ENCODE assay signal across 27 cellular contexts in genomic region chr21:16590658-16591057, GRCh38.
"Had no signal": no experiment of that assay in that cellular context is flagged by ENCODE, and none has a peak within 500 bp of the region (broad histone marks: within the 10 kb centered on the region; RNA-seq: fewer than 3 reads in every experiment).

No MANE protein-coding gene starts in this region.

- H3K27me3 Mint-ChIP-seq: activated CD4-positive, alpha-beta memory T cell treated with anti-CD3 and anti-CD28 coated beads, Interleukin-2, amount 10 ng/mL, durations not matched to agents 7 days and 5 days; activated CD4-positive, alpha-beta T cell treated with anti-CD3 and anti-CD28 coated beads, Interleukin-2, amount 10 ng/mL, durations not matched to agents 7 days and 5 days; activated T-cell treated with anti-CD3 and anti-CD28 coated beads, Interleukin-2, amount 50 U/mL, for 24 hours; effector memory CD8-positive, alpha-beta T cell; memory B cell had no signal

- H3K4me1 Mint-ChIP-seq: activated CD4-positive, alpha-beta memory T cell treated with anti-CD3 and anti-CD28 coated beads, Interleukin-2, amount 10 ng/mL, durations not matched to agents 7 days and 5 days; activated CD4-positive, alpha-beta T cell treated with anti-CD3 and anti-CD28 coated beads, Interleukin-2, amount 10 ng/mL, durations not matched to agents 7 days and 5 days; immature natural killer cell; memory B cell; natural killer cell had no signal

- H3K27ac ChIP-seq: coronary artery, upper lobe of left lung had no signal

- H3K27ac Mint-ChIP-seq: activated CD4-positive, alpha-beta memory T cell treated with anti-CD3 and anti-CD28 coated beads, Interleukin-2, amount 10 ng/mL, durations not matched to agents 7 days and 5 days; activated CD4-positive, alpha-beta T cell treated with anti-CD3 and anti-CD28 coated beads, Interleukin-2, amount 10 ng/mL, durations not matched to agents 7 days and 5 days; activated T-cell treated with anti-CD3 and anti-CD28 coated beads, Interleukin-2, amount 50 U/mL, for 24 hours; effector memory CD8-positive, alpha-beta T cell; immature natural killer cell; memory B cell; natural killer cell; T-helper 1 cell treated with Interleukin-12 subunit alpha and Interleukin-12 subunit beta and Interleukin-4 antibody, amounts not matched to agents 30 μg/mL and 1 μg/mL, for 36 hours; WTC11 had no signal

- H3K4me3 ChIP-seq: coronary artery, upper lobe of left lung had no signal

- DNase-seq: activated CD4-positive, alpha-beta memory T cell treated with anti-CD3 and anti-CD28 coated beads, Interleukin-2, amount 10 ng/mL, durations not matched to agents 7 days and 5 days; activated CD4-positive, alpha-beta T cell treated with anti-CD3 and anti-CD28 coated beads for 1 hour; activated CD4-positive, alpha-beta T cell treated with anti-CD3 and anti-CD28 coated beads, Interleukin-2, amount 10 ng/mL, durations not matched to agents 7 days and 5 days; activated CD8-positive, alpha-beta memory T cell treated with anti-CD3 and anti-CD28 coated beads, Interleukin-2, amount 50 U/mL, for 48 hours; activated gamma-delta T cell treated with Interleukin-2 at 50 U/mL for 16 hours; activated naive CD4-positive, alpha-beta T cell treated with anti-CD3 and anti-CD28 coated beads, Interleukin-2, amount 50 U/mL, for 16 hours; activated T-cell treated with anti-CD3 and anti-CD28 coated beads, Interleukin-2, amount 50 U/mL, for 24 hours; amygdala; cerebellar nuclear complex; effector memory CD8-positive, alpha-beta T cell; foreskin fibroblast; immature natural killer cell; natural killer cell; posterior cingulate gyrus; right cardiac atrium; SK-N-SH; stimulated activated CD4-positive, alpha-beta T cell treated with anti-CD3 and anti-CD28 coated beads, Interleukin-15, amount 100 ng/mL, for 24 hours; stimulated activated CD4-positive, alpha-beta T cell treated with anti-CD3 and anti-CD28 coated beads, Interleukin-2, amount 100 ng/mL, for 24 hours; stimulated activated naive CD4-positive, alpha-beta T cell; SW 1271; T1000; upper lobe of left lung had no signal

- ATAC-seq: effector memory CD8-positive, alpha-beta T cell; esophagus mucosa; natural killer cell; right cardiac atrium; WTC11 had no signal

- H3K36me3 ChIP-seq: upper lobe of left lung had no signal

- H3K36me3 Mint-ChIP-seq: immature natural killer cell, memory B cell, WTC11 had no signal

- H3K9me3 ChIP-seq: SK-N-SH, upper lobe of left lung had no signal

- H3K27me3 ChIP-seq: upper lobe of left lung had no signal

- H3K9me3 Mint-ChIP-seq: activated CD4-positive, alpha-beta T cell treated with anti-CD3 and anti-CD28 coated beads, Interleukin-2, amount 10 ng/mL, durations not matched to agents 7 days and 5 days; WTC11 had no signal

- H3K4me3 Mint-ChIP-seq: activated CD4-positive, alpha-beta memory T cell treated with anti-CD3 and anti-CD28 coated beads, Interleukin-2, amount 10 ng/mL, durations not matched to agents 7 days and 5 days; activated CD4-positive, alpha-beta T cell treated with anti-CD3 and anti-CD28 coated beads, Interleukin-2, amount 10 ng/mL, durations not matched to agents 7 days and 5 days; activated T-cell treated with anti-CD3 and anti-CD28 coated beads, Interleukin-2, amount 50 U/mL, for 24 hours; effector memory CD8-positive, alpha-beta T cell; immature natural killer cell; memory B cell; natural killer cell; T-helper 1 cell treated with Interleukin-12 subunit alpha and Interleukin-12 subunit beta and Interleukin-4 antibody, amounts not matched to agents 30 μg/mL and 1 μg/mL, for 36 hours; WTC11 had no signal
